1 cellular context compared by ENCODE assay signal in genomic region chrX:31800219-31800618, GRCh38.
TF ChIP-seq lines count a peak whose summit lies in the region.

No MANE protein-coding gene starts in this region.

TF ChIP-seq in liver, 16 proteins besides CTCF, POLR2A, EP300 and RAD21 (continued from another document):
- no peak for TF ChIP-seq REST (IDR thresholded peaks at IDR 0.05)
- peak; percentile 15 to 30 for TF ChIP-seq HNF4A (conservative IDR thresholded peaks at IDR 0.05)
